Comparison of ENCODE assay signal across 19 cellular contexts in the genomic region with DNA sequence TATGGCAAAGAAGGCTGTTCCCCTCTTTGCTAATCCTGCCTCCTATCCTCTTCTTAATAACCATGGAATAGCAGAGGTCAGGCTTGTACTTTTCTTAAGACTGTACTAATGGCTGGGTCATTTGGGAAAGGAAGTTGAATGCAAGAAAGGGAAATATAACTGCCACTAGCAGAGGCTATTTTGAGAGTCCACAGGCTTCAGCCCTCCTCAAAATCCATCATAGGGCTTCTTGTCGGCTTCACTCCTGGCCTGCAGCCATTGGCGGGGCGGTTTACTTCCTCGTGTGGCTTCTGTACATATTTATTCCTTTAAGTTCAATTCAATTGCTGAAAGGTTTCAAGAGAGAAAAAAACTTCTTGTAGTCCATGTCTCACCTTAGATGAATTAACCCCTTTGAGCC. TPM values are rescaled to one million over a fixed set of nuclear protein-coding genes. Genes with fewer than 3 reads are reported as not detected.
DNase-seq lines count a peak whose midpoint lies in the region; ATAC-seq and TF ChIP-seq lines count a peak whose summit lies in the region.
"Had no signal": no experiment of that assay in that cellular context is flagged by ENCODE, and none has a peak within 500 bp of the region (broad histone marks: within the 10 kb centered on the region; RNA-seq: fewer than 3 reads in every experiment).

No MANE protein-coding gene starts in this region.

- peaks cover 3% of the 10 kb centered on the region for H3K9me3 Mint-ChIP-seq in activated naive CD8-positive, alpha-beta T cell (ENCODE audit: low read depth)
- H3K9me3 Mint-ChIP-seq in activated naive CD8-positive, alpha-beta T cell treated with anti-CD3 and anti-CD28 coated beads, Interleukin-2, amount 50 U/mL, for 24 hours, result no peaks in the 10 kb centered on the region

- H3K27me3 ChIP-seq in lung (ENCODE audit: control insufficient read depth, insufficient read depth) (no peaks in the 10 kb centered on the region), upper lobe of right lung (no peaks in the 10 kb centered on the region)
- H3K27me3 ChIP-seq: upper lobe of left lung had no signal

- no peak for DNase-seq in activated naive CD8-positive, alpha-beta T cell treated with anti-CD3 and anti-CD28 coated beads, Interleukin-2, amount 50 U/mL, for 24 hours
- DNase-seq in T-helper 17 cell, result no peak
- peak; percentile 32 for DNase-seq in lung (ENCODE audit: low spot score)
- DNase-seq in upper lobe of right lung, result peak; percentile 68
- no peak for DNase-seq in amniotic stem cell (lab: John Stamatoyannopoulos, UW)
- DNase-seq in ureter (ENCODE audit: low spot score), result no peak
- no peak for DNase-seq in NCI-H2171 (lab: John Stamatoyannopoulos, UW)
- DNase-seq: activated naive CD8-positive, alpha-beta T cell treated with anti-CD3 and anti-CD28 coated beads, Interleukin-2, amount 10 ng/mL, durations not matched to agents 7 days and 5 days; KG1; NCI-H1436; NCI-H446 treated with DMSO at 0.1 percent for 48 hours; PC-9; stimulated activated CD4-positive, alpha-beta T cell treated with anti-CD3 and anti-CD28 coated beads, Interleukin-4, amount 100 ng/mL, for 24 hours; T-helper 1 cell had no signal

- H3K36me3 Mint-ChIP-seq in activated naive CD8-positive, alpha-beta T cell, result no peaks in the 10 kb centered on the region
- peaks cover 3% of the 10 kb centered on the region for H3K36me3 Mint-ChIP-seq in activated naive CD8-positive, alpha-beta T cell treated with anti-CD3 and anti-CD28 coated beads, Interleukin-2, amount 50 U/mL, for 24 hours (ENCODE audit: low read depth)
- H3K36me3 Mint-ChIP-seq in T-helper 17 cell (ENCODE audit: low read depth), result peaks cover 8% of the 10 kb centered on the region

- H3K27ac ChIP-seq in lung (ENCODE audit: low read depth in 1 of 2, low read length in 1 of 2), result peak overlapping the region in 1 of 2 donors; percentile 53
- no peak overlapping the region for H3K27ac ChIP-seq in upper lobe of right lung
- H3K27ac ChIP-seq: gastrocnemius medialis, PC-9 had no signal

- intact Hi-C loops in upper lobe of right lung (cut with DNase I), result no loop called here

- peak overlapping the region; percentile 16 for H3K27ac Mint-ChIP-seq in activated naive CD8-positive, alpha-beta T cell
- H3K27ac Mint-ChIP-seq in activated naive CD8-positive, alpha-beta T cell treated with anti-CD3 and anti-CD28 coated beads, Interleukin-2, amount 50 U/mL, for 24 hours, result no peak overlapping the region
- H3K27ac Mint-ChIP-seq in T-helper 17 cell, result peak overlapping the region; percentile 100
- H3K27ac Mint-ChIP-seq: activated naive CD8-positive, alpha-beta T cell treated with anti-CD3 and anti-CD28 coated beads, Interleukin-2, amount 10 ng/mL, durations not matched to agents 7 days and 5 days had no signal

- no peak overlapping the region for H3K4me3 ChIP-seq in lung
- no peak overlapping the region for H3K4me3 ChIP-seq in upper lobe of right lung
- H3K4me3 ChIP-seq: gastrocnemius medialis, HAP-1, PC-9, upper lobe of left lung had no signal

- H3K4me1 ChIP-seq in lung (ENCODE audit: control insufficient read depth in 2 of 2, insufficient read depth in 2 of 2, low read length in 2 of 2) (peaks cover 0 to 2% of the 10 kb centered on the region in 2 donors), upper lobe of right lung (peaks cover 10% of the 10 kb centered on the region)
- H3K4me1 ChIP-seq: gastrocnemius medialis had no signal

- H3K36me3 ChIP-seq in lung (ENCODE audit: control insufficient read depth in 2 of 2, insufficient read depth in 2 of 2, low read length in 2 of 2) (no peaks in the 10 kb centered on the region), upper lobe of right lung (no peaks in the 10 kb centered on the region)
- H3K36me3 ChIP-seq: gastrocnemius medialis, HAP-1, upper lobe of left lung had no signal

- H3K27me3 Mint-ChIP-seq in activated naive CD8-positive, alpha-beta T cell, result no peaks in the 10 kb centered on the region
- no peaks in the 10 kb centered on the region for H3K27me3 Mint-ChIP-seq in activated naive CD8-positive, alpha-beta T cell treated with anti-CD3 and anti-CD28 coated beads, Interleukin-2, amount 50 U/mL, for 24 hours
- H3K27me3 Mint-ChIP-seq in T-helper 17 cell, result no peaks in the 10 kb centered on the region
- H3K27me3 Mint-ChIP-seq: activated naive CD8-positive, alpha-beta T cell treated with anti-CD3 and anti-CD28 coated beads, Interleukin-2, amount 10 ng/mL, durations not matched to agents 7 days and 5 days had no signal

- H3K9me3 ChIP-seq in T-helper 17 cell (ENCODE audit: control insufficient read depth, low read length, poor library complexity, severe bottlenecking) (no peaks in the 10 kb centered on the region), lung (ENCODE audit: control insufficient read depth in 2 of 2, insufficient read depth in 1 of 2, low read length in 1 of 2) (no peaks in the 10 kb centered on the region), upper lobe of right lung (no peaks in the 10 kb centered on the region)
- H3K9me3 ChIP-seq: gastrocnemius medialis, HAP-1, upper lobe of left lung had no signal

- 28 to 30% methylated on average over 4 of the region's 4 CpGs for WGBS in lung, 2 donors

- TF ChIP-seq CTCF in lung (IDR thresholded peaks at IDR 0.05; ENCODE audit: control extremely low read depth, extremely low read depth) (no peak), upper lobe of right lung (IDR thresholded peaks at IDR 0.05) (no peak)

- H3K4me3 Mint-ChIP-seq in activated naive CD8-positive, alpha-beta T cell, result no peak overlapping the region
- no peak overlapping the region for H3K4me3 Mint-ChIP-seq in activated naive CD8-positive, alpha-beta T cell treated with anti-CD3 and anti-CD28 coated beads, Interleukin-2, amount 50 U/mL, for 24 hours
- H3K4me3 Mint-ChIP-seq in T-helper 17 cell, result no peak overlapping the region
- H3K4me3 Mint-ChIP-seq: activated naive CD8-positive, alpha-beta T cell treated with anti-CD3 and anti-CD28 coated beads, Interleukin-2, amount 10 ng/mL, durations not matched to agents 7 days and 5 days had no signal

- H3K4me1 Mint-ChIP-seq in activated naive CD8-positive, alpha-beta T cell (ENCODE audit: low read depth), result peaks cover 32% of the 10 kb centered on the region
- H3K4me1 Mint-ChIP-seq in activated naive CD8-positive, alpha-beta T cell treated with anti-CD3 and anti-CD28 coated beads, Interleukin-2, amount 50 U/mL, for 24 hours, result peaks cover 16% of the 10 kb centered on the region
- H3K4me1 Mint-ChIP-seq in T-helper 17 cell, result peaks cover 20% of the 10 kb centered on the region

- ATAC-seq in activated naive CD8-positive, alpha-beta T cell treated with anti-CD3 and anti-CD28 coated beads, Interleukin-2, amount 50 U/mL, for 24 hours, result no peak
- ATAC-seq in T-helper 17 cell (no peak), lung (ENCODE audit: insufficient read depth, low FRiP score) (no peak), upper lobe of right lung (peak; percentile 42)
- ATAC-seq: activated CD4-positive, CD25-positive, alpha-beta regulatory T cell treated with anti-CD3 and anti-CD28 coated beads, Interleukin-2, amount 50 U/mL, for 24 hours; gastrocnemius medialis had no signal

RNA-seq across cellular contexts. Expression of a gene that starts 2.8 kb away (rescaled TPM):
- total RNA-seq in T-helper 17 cell, result 100 to 1,000 TPM; 183 to 204 TPM
- 10 to 100 TPM; 33.3 to 59.4 TPM for total RNA-seq in lung
- 10 to 100 TPM; 11.6 to 17.2 TPM for polyA plus RNA-seq in lung
- total RNA-seq in upper lobe of right lung, result 52.3 TPM
- total RNA-seq in ureter, result 58.4 TPM

Comparison
In these comparisons a context has a peak if more than half of its experiments do, and no peak if none do; other contexts are left out.
1. DNase-seq: peak in lung (single experiment) and upper lobe of right lung (single experiment); none in activated naive CD8-positive, alpha-beta T cell treated with anti-CD3 and anti-CD28 coated beads, Interleukin-2, amount 50 U/mL, for 24 hours (single experiment), T-helper 17 cell (0 of 3), amniotic stem cell (single experiment), ureter (single experiment) and NCI-H2171 (single experiment).